ENCODE assay signal across 15 cellular contexts in genomic region chr13:98141509-98141908, GRCh38. TPM values are rescaled to one million over a fixed set of nuclear protein-coding genes. Genes with fewer than 3 reads are reported as not detected.
DNase-seq lines count a peak whose midpoint lies in the region; ATAC-seq and TF ChIP-seq lines count a peak whose summit lies in the region.
"Had no signal": no experiment of that assay in that cellular context is flagged by ENCODE, and none has a peak within 500 bp of the region (broad histone marks: within the 10 kb centered on the region; RNA-seq: fewer than 3 reads in every experiment).

No MANE protein-coding gene starts in this region.

- peaks cover 19% of the 10 kb centered on the region for H4K20me1 ChIP-seq in BLaER1

- ATAC-seq in HG02840 (IDR thresholded peaks at IDR 0.05; ENCODE audit: low FRiP score, unreplicated experiment) (no peak), psoas muscle (no peak)

- H3K27ac Mint-ChIP-seq in Calu3 (ENCODE audit: unreplicated experiment) (no peak overlapping the region), brain (peak overlapping the region in 3 of 5 experiments; percentile 11 to 81 (median 28))
- H3K27ac Mint-ChIP-seq: dendritic cell treated with granulocyte-macrophage colony-stimulating factor and Interleukin-4, amounts not matched to agents 40 ng/mL and 50 ng/mL, for 4 days had no signal

- no peak overlapping the region for H3K4me3 ChIP-seq in BLaER1
- no peak overlapping the region for H3K4me3 ChIP-seq in mucosa of stomach (ENCODE audit: low read length)
- no peak overlapping the region for H3K4me3 ChIP-seq in psoas muscle

- H3K9me3 ChIP-seq in BLaER1 (no peaks in the 10 kb centered on the region), mucosa of stomach (ENCODE audit: control insufficient read depth, low read length) (no peaks in the 10 kb centered on the region), psoas muscle (no peaks in the 10 kb centered on the region)

- H3K4me1 Mint-ChIP-seq in Calu3 (ENCODE audit: low read depth, unreplicated experiment) (no peaks in the 10 kb centered on the region), brain (peaks cover 31% of the 10 kb centered on the region)

- H3K9me3 Mint-ChIP-seq in Calu3 (ENCODE audit: low read depth, unreplicated experiment) = no peaks in the 10 kb centered on the region
- H3K9me3 Mint-ChIP-seq in brain = peaks cover 0 to 3% (median 0%) of the 10 kb centered on the region in 5 experiments
- H3K9me3 Mint-ChIP-seq: dendritic cell treated with granulocyte-macrophage colony-stimulating factor and Interleukin-4, amounts not matched to agents 40 ng/mL and 50 ng/mL, for 4 days had no signal

- CTCF ChIA-PET in Calu3 (lab: Charles Lee) = no interaction called here

- no peak overlapping the region for H3K27ac ChIP-seq in BLaER1
- H3K27ac ChIP-seq in psoas muscle = no peak overlapping the region
- H3K27ac ChIP-seq: C4-2B had no signal

- H3K36me3 ChIP-seq in BLaER1 (no peaks in the 10 kb centered on the region), mucosa of stomach (ENCODE audit: control insufficient read depth, insufficient read depth, low read length) (no peaks in the 10 kb centered on the region), psoas muscle (ENCODE audit: insufficient read depth in 1 of 2, low read depth in 1 of 2) (no peaks in the 10 kb centered on the region)

- DNase-seq in Calu3 (no peak), SHP77 (lab: John Stamatoyannopoulos, UW) (no peak), psoas muscle (no peak)
- DNase-seq: KG1, midbrain, NCI-H1417 treated with DMSO at 0.1 percent for 48 hours, NCI-H446 treated with DMSO at 0.1 percent for 48 hours, T-helper 9 cell had no signal

- WGBS in psoas muscle, 3 donors = 71 to 72% (median 71%) methylated on average over 8 of the region's 8 CpGs

- TF ChIP-seq CTCF in Calu3 (IDR thresholded peaks at IDR 0.05; ENCODE audit: unreplicated experiment) (no peak), brain (conservative IDR thresholded peaks at IDR 0.05) (no peak), psoas muscle (IDR thresholded peaks at IDR 0.05) (no peak)

- H3K4me3 Mint-ChIP-seq in Calu3 (ENCODE audit: low read depth, unreplicated experiment) (peak overlapping the region; percentile 73), brain (peak overlapping the region; percentile 72 to 90 (median 82))

- H3K9ac ChIP-seq in BLaER1 = no peak overlapping the region
- H3K9ac ChIP-seq in mucosa of stomach (ENCODE audit: low read length) = peak overlapping the region; percentile 65

- H3K4me2 ChIP-seq in BLaER1 = peak overlapping the region; percentile 99

- H3K27me3 ChIP-seq in BLaER1 (peaks cover 13% of the 10 kb centered on the region; the same call in 1 of the 2 replicates), mucosa of stomach (ENCODE audit: control insufficient read depth, insufficient read depth, low read length) (peaks cover 8% of the 10 kb centered on the region), psoas muscle (ENCODE audit: insufficient read depth in 3 of 3, low read length in 2 of 3) (peaks cover 0 to 16% (median 0%) of the 10 kb centered on the region in 3 donors)

- H3K27me3 Mint-ChIP-seq in Calu3 (ENCODE audit: unreplicated experiment) = no peaks in the 10 kb centered on the region
- peaks cover 11% of the 10 kb centered on the region for H3K27me3 Mint-ChIP-seq in brain

- H3K36me3 Mint-ChIP-seq in Calu3 (ENCODE audit: insufficient read depth, unreplicated experiment) = peaks cover 14% of the 10 kb centered on the region
- no peaks in the 10 kb centered on the region for H3K36me3 Mint-ChIP-seq in brain

- peaks cover 52% of the 10 kb centered on the region for H3K4me1 ChIP-seq in BLaER1
- H3K4me1 ChIP-seq in mucosa of stomach (ENCODE audit: control insufficient read depth, insufficient read depth, low read length) = peaks cover 19% of the 10 kb centered on the region
- peaks cover 9% of the 10 kb centered on the region for H3K4me1 ChIP-seq in psoas muscle

- intact Hi-C loops in Calu3 (cut with micrococcal nuclease; ENCODE audit: unreplicated experiment) = loop anchor here (10.0 kb wide), 1 partner anchor 153 kb away; no protein-coding TSS in a partner anchor
- intact Hi-C loops in psoas muscle (cut with DNase I) = loop anchor here in 1 of 2 donors (10.0 kb wide), 2 partner anchors 253 to 533 kb away; no protein-coding TSS in a partner anchor

- no TSS peak for BruUV-seq in Calu3 (replicated peaks; lab: Mats Ljungman, UMichigan)

RNA-seq across cellular contexts. Expression of gene FARP1, which starts 1.4 kb away (rescaled TPM):
- 30.9 and 47.0 TPM in 2 replicates for total RNA-seq in Calu3 (2022)
- polyA plus RNA-seq in brain (ENCODE audit: insufficient read depth, low read depth, low replicate concordance) = 86.6 TPM
- 10 to 100 TPM in 3 of 4 donors, 1 to 10 TPM in 1; 9.2 to 19.4 (median 13.0) TPM for total RNA-seq in psoas muscle
- polyA plus RNA-seq in psoas muscle = 1 to 10 TPM; 5.7 to 7.5 (median 6.0) TPM

RNA-seq across cellular contexts. Expression of gene RNF113B, which starts 35.6 kb away (rescaled TPM):
- total RNA-seq in Calu3 (2022) = not detected in 2 replicates
- not detected for polyA plus RNA-seq in brain (ENCODE audit: insufficient read depth, low read depth, low replicate concordance)
- not detected for total RNA-seq in psoas muscle
- not detected for polyA plus RNA-seq in psoas muscle
- total RNA-seq: G401 had no signal
